Comparison of ENCODE assay signal across 10 cellular contexts in the genomic region with DNA sequence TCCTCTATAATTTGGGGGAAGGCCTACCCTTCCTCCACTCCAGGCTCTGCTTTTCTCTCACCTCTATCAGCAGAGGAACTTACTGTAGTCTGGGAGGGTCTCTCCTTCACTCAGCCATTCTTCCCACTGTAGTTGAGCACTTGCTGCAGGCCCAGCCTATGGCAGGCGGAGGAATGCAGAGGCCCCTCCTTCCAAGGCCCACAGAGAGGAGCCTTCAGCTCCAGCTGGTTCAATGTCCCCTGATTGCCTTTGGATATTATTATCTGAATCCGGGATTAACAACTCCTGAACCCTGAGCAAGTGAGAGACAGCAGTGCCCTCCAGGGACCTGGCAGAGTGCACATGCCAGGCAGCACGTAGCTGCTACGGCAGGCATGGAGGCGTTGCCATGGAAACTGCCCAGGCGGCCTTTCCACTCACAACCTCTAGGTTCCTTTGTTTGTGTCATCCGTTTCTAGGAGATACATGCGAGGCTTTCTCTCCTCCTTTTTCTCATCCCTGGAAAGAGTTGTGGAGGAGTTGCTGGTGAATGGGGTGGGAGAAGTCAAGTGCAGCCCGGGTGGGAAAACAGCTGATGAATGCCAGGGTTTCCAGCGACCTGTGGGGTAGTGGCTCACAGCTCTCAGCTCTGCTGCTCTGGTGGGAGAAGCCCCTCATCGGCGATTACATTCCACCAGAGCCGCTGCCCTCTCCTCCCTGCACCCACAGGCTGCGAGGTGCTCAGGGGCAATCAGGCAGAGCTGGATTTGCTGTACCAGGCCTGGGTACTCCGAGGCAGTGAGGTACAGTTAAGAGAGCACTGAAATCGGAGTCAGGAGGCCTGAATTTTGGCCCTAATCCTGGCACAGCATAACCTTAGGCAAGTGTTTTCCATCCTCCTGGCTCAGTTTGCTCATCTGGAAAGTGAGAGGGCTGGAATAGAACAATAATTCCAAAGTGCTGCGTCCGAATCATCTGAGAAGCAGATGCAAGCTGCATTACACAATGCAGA. TPM values are rescaled to one million over a fixed set of nuclear protein-coding genes. Genes with fewer than 3 reads are reported as not detected.
DNase-seq lines count a peak whose midpoint lies in the region; TF ChIP-seq lines count a peak whose summit lies in the region.
"Had no signal": no experiment of that assay in that cellular context is flagged by ENCODE, and none has a peak within 500 bp of the region (broad histone marks: within the 10 kb centered on the region; RNA-seq: fewer than 3 reads in every experiment).

No MANE protein-coding gene starts in this region.

- H3K27ac ChIP-seq in CD4-positive, alpha-beta memory T cell (ENCODE audit: low read depth, low read length): no peak overlapping the region

- H3K4me1 ChIP-seq in CD4-positive, alpha-beta memory T cell (ENCODE audit: insufficient read depth, low read length): peaks cover 10% of the 10 kb centered on the region

- H3K27me3 ChIP-seq in CD4-positive, alpha-beta memory T cell (ENCODE audit: insufficient read depth, low read length): no peaks in the 10 kb centered on the region

- POLR2A ChIA-PET in CD4-positive, alpha-beta memory T cell (lab: Charles Lee; ENCODE audit: partially characterized antibody): no interaction called here

- TF ChIP-seq CTCF in epithelial cell of proximal tubule (conservative IDR thresholded peaks at IDR 0.05; ENCODE audit: low read depth, low read length): no peak

- peak overlapping the region; percentile 3 for H3K27ac Mint-ChIP-seq in activated CD4-positive, alpha-beta T cell treated with anti-CD3 and anti-CD28 coated beads, Interleukin-2, amount 10 ng/mL, durations not matched to agents 24 days and 14 days
- H3K27ac Mint-ChIP-seq in CD4-positive, alpha-beta memory T cell: peak overlapping the region in 3 of 7 donors; percentile 27 to 62 (median 62)

- H3K4me3 Mint-ChIP-seq in activated CD4-positive, alpha-beta T cell treated with anti-CD3 and anti-CD28 coated beads, Interleukin-2, amount 10 ng/mL, durations not matched to agents 24 days and 14 days: no peak overlapping the region
- no peak overlapping the region for H3K4me3 Mint-ChIP-seq in CD4-positive, alpha-beta memory T cell

- no peak for DNase-seq in activated CD4-positive, alpha-beta T cell treated with anti-CD3 and anti-CD28 coated beads, Interleukin-2, amount 10 ng/mL, durations not matched to agents 24 days and 14 days
- DNase-seq in activated CD4-positive, alpha-beta T cell treated with anti-CD3 and anti-CD28 coated beads for 1 hour: no peak
- DNase-seq in NCI-H2196 treated with DMSO at 0.1 percent for 48 hours (lab: John Stamatoyannopoulos, UW; ENCODE audit: unreplicated experiment) (peak; percentile 56), epithelial cell of proximal tubule (ENCODE audit: low read depth) (peak; percentile 29), retina (peak; percentile 91), LoVo (ENCODE audit: low spot score) (no peak), ACHN (no peak)
- no peak for DNase-seq in CD4-positive, alpha-beta memory T cell
- DNase-seq: activated CD8-positive, alpha-beta memory T cell treated with anti-CD3 and anti-CD28 coated beads, Interleukin-2, amount 50 U/mL, for 48 hours; MV-4-11 had no signal

- peaks cover 11% of the 10 kb centered on the region for H3K4me1 Mint-ChIP-seq in activated CD4-positive, alpha-beta T cell treated with anti-CD3 and anti-CD28 coated beads, Interleukin-2, amount 10 ng/mL, durations not matched to agents 24 days and 14 days
- H3K4me1 Mint-ChIP-seq in CD4-positive, alpha-beta memory T cell: peaks cover 0 to 19% (median 9%) of the 10 kb centered on the region in 4 donors

- H3K9me3 ChIP-seq in CD4-positive, alpha-beta memory T cell (ENCODE audit: control insufficient read depth in 1 of 2, low read length in 2 of 2): no peaks in the 10 kb centered on the region

- no peaks in the 10 kb centered on the region for H3K9me3 Mint-ChIP-seq in activated CD4-positive, alpha-beta T cell treated with anti-CD3 and anti-CD28 coated beads, Interleukin-2, amount 10 ng/mL, durations not matched to agents 24 days and 14 days
- H3K9me3 Mint-ChIP-seq in CD4-positive, alpha-beta memory T cell: no peaks in the 10 kb centered on the region

- no peaks in the 10 kb centered on the region for H3K36me3 ChIP-seq in CD4-positive, alpha-beta memory T cell (ENCODE audit: insufficient read depth, low read length)

- CTCF ChIA-PET in CD4-positive, alpha-beta memory T cell (lab: Charles Lee; ENCODE audit: partially characterized antibody): interaction anchor here (0.9 kb wide), 1 partner anchor 65 kb away, joined by 3 read pairs; no protein-coding TSS in a partner anchor

- in situ Hi-C loops in ACHN (cut with HindIII; ENCODE audit: low pct_ligation_motif_present, low pct_unique_long_range_greater_than_20kb, low sequenced_read_pairs): no loop called here

- H3K4me3 ChIP-seq in epithelial cell of proximal tubule (ENCODE audit: low read depth, low read length): no peak overlapping the region
- no peak overlapping the region for H3K4me3 ChIP-seq in CD4-positive, alpha-beta memory T cell (ENCODE audit: low read length in 2 of 2)

- H3K27me3 Mint-ChIP-seq in activated CD4-positive, alpha-beta T cell treated with anti-CD3 and anti-CD28 coated beads, Interleukin-2, amount 10 ng/mL, durations not matched to agents 24 days and 14 days: no peaks in the 10 kb centered on the region
- no peaks in the 10 kb centered on the region for H3K27me3 Mint-ChIP-seq in CD4-positive, alpha-beta memory T cell

- intact Hi-C loops in activated CD4-positive, alpha-beta T cell treated with anti-CD3 and anti-CD28 coated beads, Interleukin-2, amount 10 ng/mL, durations not matched to agents 24 days and 14 days (cut with micrococcal nuclease): no loop called here
- intact Hi-C loops in CD4-positive, alpha-beta memory T cell (cut with micrococcal nuclease): no loop called here

- H3K36me3 Mint-ChIP-seq in activated CD4-positive, alpha-beta T cell treated with anti-CD3 and anti-CD28 coated beads, Interleukin-2, amount 10 ng/mL, durations not matched to agents 24 days and 14 days (ENCODE audit: low read depth): no peaks in the 10 kb centered on the region
- no peaks in the 10 kb centered on the region for H3K36me3 Mint-ChIP-seq in CD4-positive, alpha-beta memory T cell

RNA-seq across cellular contexts. Expression of a gene that starts 55.3 kb away (rescaled TPM):
- total RNA-seq in activated CD4-positive, alpha-beta T cell treated with anti-CD3 and anti-CD28 coated beads, Interleukin-2, amount 10 ng/mL, durations not matched to agents 24 days and 14 days: 118 and 120 TPM in 2 replicates
- total RNA-seq in epithelial cell of proximal tubule: 9.5 and 17.6 TPM in 2 replicates
- 1 to 10 TPM; 7.3 to 9.4 TPM for total RNA-seq in CD4-positive, alpha-beta memory T cell
- polyA plus RNA-seq in CD4-positive, alpha-beta memory T cell: 1 to 10 TPM; 1.7 to 4.9 TPM

Comparison
In these comparisons a context has a peak if more than half of its experiments do, and no peak if none do; other contexts are left out.
1. DNase-seq: peak in NCI-H2196 treated with DMSO at 0.1 percent for 48 hours (single experiment), epithelial cell of proximal tubule (single experiment) and retina (single experiment); none in activated CD4-positive, alpha-beta T cell treated with anti-CD3 and anti-CD28 coated beads, Interleukin-2, amount 10 ng/mL, durations not matched to agents 24 days and 14 days (single experiment), activated CD4-positive, alpha-beta T cell treated with anti-CD3 and anti-CD28 coated beads for 1 hour (single experiment), CD4-positive, alpha-beta memory T cell (0 of 5), LoVo (single experiment) and ACHN (single experiment).